ENCODE assay signal across 1 cellular context in genomic region chr1:220966874-220967631, GRCh38.
TF ChIP-seq lines count a peak whose summit lies in the region.

No MANE protein-coding gene starts in this region.

TF ChIP-seq in GM23338, 12 proteins besides CTCF, POLR2A, EP300 and RAD21 (continued from another document):
- TF ChIP-seq, protein P1, sequence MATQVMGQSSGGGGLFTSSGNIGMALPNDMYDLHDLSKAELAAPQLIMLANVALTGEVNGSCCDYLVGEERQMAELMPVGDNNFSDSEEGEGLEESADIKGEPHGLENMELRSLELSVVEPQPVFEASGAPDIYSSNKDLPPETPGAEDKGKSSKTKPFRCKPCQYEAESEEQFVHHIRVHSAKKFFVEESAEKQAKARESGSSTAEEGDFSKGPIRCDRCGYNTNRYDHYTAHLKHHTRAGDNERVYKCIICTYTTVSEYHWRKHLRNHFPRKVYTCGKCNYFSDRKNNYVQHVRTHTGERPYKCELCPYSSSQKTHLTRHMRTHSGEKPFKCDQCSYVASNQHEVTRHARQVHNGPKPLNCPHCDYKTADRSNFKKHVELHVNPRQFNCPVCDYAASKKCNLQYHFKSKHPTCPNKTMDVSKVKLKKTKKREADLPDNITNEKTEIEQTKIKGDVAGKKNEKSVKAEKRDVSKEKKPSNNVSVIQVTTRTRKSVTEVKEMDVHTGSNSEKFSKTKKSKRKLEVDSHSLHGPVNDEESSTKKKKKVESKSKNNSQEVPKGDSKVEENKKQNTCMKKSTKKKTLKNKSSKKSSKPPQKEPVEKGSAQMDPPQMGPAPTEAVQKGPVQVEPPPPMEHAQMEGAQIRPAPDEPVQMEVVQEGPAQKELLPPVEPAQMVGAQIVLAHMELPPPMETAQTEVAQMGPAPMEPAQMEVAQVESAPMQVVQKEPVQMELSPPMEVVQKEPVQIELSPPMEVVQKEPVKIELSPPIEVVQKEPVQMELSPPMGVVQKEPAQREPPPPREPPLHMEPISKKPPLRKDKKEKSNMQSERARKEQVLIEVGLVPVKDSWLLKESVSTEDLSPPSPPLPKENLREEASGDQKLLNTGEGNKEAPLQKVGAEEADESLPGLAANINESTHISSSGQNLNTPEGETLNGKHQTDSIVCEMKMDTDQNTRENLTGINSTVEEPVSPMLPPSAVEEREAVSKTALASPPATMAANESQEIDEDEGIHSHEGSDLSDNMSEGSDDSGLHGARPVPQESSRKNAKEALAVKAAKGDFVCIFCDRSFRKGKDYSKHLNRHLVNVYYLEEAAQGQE (IDR thresholded peaks at IDR 0.05; ENCODE audit: unreplicated experiment): no peak
- TF ChIP-seq CREB1 (CRISPR knock-in tag; IDR thresholded peaks at IDR 0.05; ENCODE audit: low read depth): no peak
